ENCODE assay signal across 1 cellular context in the genomic region with DNA sequence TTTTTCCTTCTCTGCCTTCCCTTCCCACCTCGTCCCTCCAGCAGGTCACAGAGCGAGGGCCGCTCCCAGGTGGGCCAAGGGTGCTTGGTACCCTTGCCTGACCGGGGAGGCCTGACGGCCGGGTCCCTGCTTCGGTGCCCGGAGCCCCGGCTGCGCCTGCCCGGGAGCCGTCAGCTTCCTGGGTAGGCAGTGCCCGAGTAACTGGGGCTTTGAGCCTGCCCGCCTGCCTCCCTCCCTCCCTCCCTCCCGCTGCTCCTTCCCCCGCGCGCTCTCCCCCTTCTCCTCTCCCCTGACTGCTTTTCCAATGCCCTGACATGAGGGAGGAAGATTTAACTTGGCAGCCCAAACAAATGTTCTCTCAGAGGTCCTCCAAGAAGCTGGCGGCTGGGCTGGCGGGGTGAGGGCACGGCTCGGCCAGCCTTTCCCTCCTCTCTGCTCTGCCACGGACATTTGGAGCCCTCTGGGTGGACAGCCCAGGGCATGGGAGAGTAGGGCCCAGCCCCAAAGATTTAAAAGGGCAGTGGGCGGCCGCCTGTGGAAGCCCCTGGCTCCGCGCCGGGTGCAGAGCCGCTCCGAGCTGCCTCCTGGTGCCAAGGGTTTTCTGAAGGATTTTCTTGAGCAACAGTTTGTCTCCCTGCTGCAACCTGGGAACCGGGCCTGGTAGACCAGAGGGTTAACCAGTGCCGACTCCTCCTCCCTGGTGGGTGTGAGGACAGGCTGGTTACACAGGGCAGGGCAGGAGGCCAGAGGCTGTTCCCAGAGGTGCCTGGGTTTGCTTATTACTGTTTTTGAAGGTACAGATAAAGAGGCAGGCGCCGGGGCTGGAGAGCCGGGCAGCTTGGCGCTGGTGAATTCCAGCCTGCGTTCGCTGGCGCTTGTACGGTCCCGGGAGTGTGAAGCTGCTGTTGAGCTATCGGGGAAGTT.
TF ChIP-seq lines count a peak whose summit lies in the region.

No MANE protein-coding gene starts in this region.

TF ChIP-seq in HepG2, 621 proteins besides CTCF, POLR2A, EP300 and RAD21 (continued from another document and continues in another):
- TF ChIP-seq KDM2A (CRISPR knock-in tag; IDR thresholded peaks at IDR 0.05; ENCODE audit: borderline replicate concordance, low read depth) (peak; percentile 40; the same call in 1 of the 2 replicates), ZMYM2 (CRISPR knock-in tag; IDR thresholded peaks at IDR 0.05) (0 out of 2 replicates have a peak, but pooled peaks have one; percentile 28), ZNF674 (CRISPR knock-in tag; IDR thresholded peaks at IDR 0.05; ENCODE audit: low read depth) (no peak), ZNF616 (CRISPR knock-in tag; IDR thresholded peaks at IDR 0.05; ENCODE audit: low read depth) (no peak), HOXA5 (CRISPR knock-in tag; IDR thresholded peaks at IDR 0.05) (no peak), KAT7 (CRISPR knock-in tag; IDR thresholded peaks at IDR 0.05; ENCODE audit: borderline replicate concordance) (no peak), HMGA1 (CRISPR knock-in tag; conservative IDR thresholded peaks at IDR 0.05) (no peak), POLR2AphosphoS5 (IDR thresholded peaks at IDR 0.05; ENCODE audit: low read depth, low read length) (no peak), ZNF20 (CRISPR knock-in tag; IDR thresholded peaks at IDR 0.05) (no peak), XRCC5 (optimal IDR thresholded peaks at IDR 0.05; ENCODE audit: low read length) (peak; percentile 69), GLI4 (CRISPR knock-in tag; IDR thresholded peaks at IDR 0.05; ENCODE audit: borderline replicate concordance) (no peak), ZBTB38 (CRISPR knock-in tag; IDR thresholded peaks at IDR 0.05) (0 out of 2 replicates have a peak, but pooled peaks have one; percentile 42), ZNF558 (CRISPR knock-in tag; IDR thresholded peaks at IDR 0.05; ENCODE audit: borderline replicate concordance) (no peak), NONO (IDR thresholded peaks at IDR 0.05) (no peak), NONO (CRISPR knock-in tag; conservative IDR thresholded peaks at IDR 0.05) (peak; percentile 9; the same call in 1 of the 2 replicates), HNRNPK (IDR thresholded peaks at IDR 0.05; ENCODE audit: low read depth, low read length, poor library complexity, severe bottlenecking) (no peak), ZNF737 (CRISPR knock-in tag; IDR thresholded peaks at IDR 0.05; ENCODE audit: borderline replicate concordance) (no peak), ZNF672 (CRISPR knock-in tag; IDR thresholded peaks at IDR 0.05) (no peak), ZNF747 (CRISPR knock-in tag; IDR thresholded peaks at IDR 0.05; ENCODE audit: borderline replicate concordance) (no peak), ZNF44 (CRISPR knock-in tag; IDR thresholded peaks at IDR 0.05) (no peak), KLF6 (CRISPR knock-in tag; IDR thresholded peaks at IDR 0.05) (no peak), CEBPG (CRISPR knock-in tag; IDR thresholded peaks at IDR 0.05) (peak; percentile 59; the same call in 1 of the 2 replicates), RBFOX2 (IDR thresholded peaks at IDR 0.05; ENCODE audit: low read depth, low read length) (no peak), CBFB (CRISPR knock-in tag; IDR thresholded peaks at IDR 0.05) (no peak), ZNF343 (CRISPR knock-in tag; IDR thresholded peaks at IDR 0.05) (no peak), RBAK (CRISPR knock-in tag; IDR thresholded peaks at IDR 0.05) (no peak), CBX1 (IDR thresholded peaks at IDR 0.05; ENCODE audit: low read depth) (peak; percentile 21), IRF2 (CRISPR knock-in tag; IDR thresholded peaks at IDR 0.05) (no peak), RCOR2 (CRISPR knock-in tag; IDR thresholded peaks at IDR 0.05) (no peak), ZNF446 (CRISPR knock-in tag; IDR thresholded peaks at IDR 0.05) (no peak), ZNF333 (CRISPR knock-in tag; IDR thresholded peaks at IDR 0.05; ENCODE audit: borderline replicate concordance) (no peak), SRY (CRISPR knock-in tag; IDR thresholded peaks at IDR 0.05) (no peak), ZMAT3 (CRISPR knock-in tag; conservative IDR thresholded peaks at IDR 0.05) (no peak), TBX3 (IDR thresholded peaks at IDR 0.05; ENCODE audit: borderline replicate concordance) (no peak), ZNF121 (CRISPR knock-in tag; IDR thresholded peaks at IDR 0.05) (no peak), MIXL1 (CRISPR knock-in tag; IDR thresholded peaks at IDR 0.05) (no peak; the same call in 1 of the 2 replicates), JARID2 (CRISPR knock-in tag; IDR thresholded peaks at IDR 0.05; ENCODE audit: insufficient replicate concordance) (no peak), GATAD1 (CRISPR knock-in tag; IDR thresholded peaks at IDR 0.05) (no peak), YY1 (IDR thresholded peaks at IDR 0.05; ENCODE audit: insufficient read depth, insufficient replicate concordance, low read depth, low read length) (no peak)
- TF ChIP-seq, protein P1, sequence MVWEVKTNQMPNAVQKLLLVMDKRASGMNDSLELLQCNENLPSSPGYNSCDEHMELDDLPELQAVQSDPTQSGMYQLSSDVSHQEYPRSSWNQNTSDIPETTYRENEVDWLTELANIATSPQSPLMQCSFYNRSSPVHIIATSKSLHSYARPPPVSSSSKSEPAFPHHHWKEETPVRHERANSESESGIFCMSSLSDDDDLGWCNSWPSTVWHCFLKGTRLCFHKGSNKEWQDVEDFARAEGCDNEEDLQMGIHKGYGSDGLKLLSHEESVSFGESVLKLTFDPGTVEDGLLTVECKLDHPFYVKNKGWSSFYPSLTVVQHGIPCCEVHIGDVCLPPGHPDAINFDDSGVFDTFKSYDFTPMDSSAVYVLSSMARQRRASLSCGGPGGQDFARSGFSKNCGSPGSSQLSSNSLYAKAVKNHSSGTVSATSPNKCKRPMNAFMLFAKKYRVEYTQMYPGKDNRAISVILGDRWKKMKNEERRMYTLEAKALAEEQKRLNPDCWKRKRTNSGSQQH (CRISPR knock-in tag; IDR thresholded peaks at IDR 0.05; ENCODE audit: low read depth) = 0 out of 2 replicates have a peak, but pooled peaks have one; percentile 26
- TF ChIP-seq, protein P2, sequence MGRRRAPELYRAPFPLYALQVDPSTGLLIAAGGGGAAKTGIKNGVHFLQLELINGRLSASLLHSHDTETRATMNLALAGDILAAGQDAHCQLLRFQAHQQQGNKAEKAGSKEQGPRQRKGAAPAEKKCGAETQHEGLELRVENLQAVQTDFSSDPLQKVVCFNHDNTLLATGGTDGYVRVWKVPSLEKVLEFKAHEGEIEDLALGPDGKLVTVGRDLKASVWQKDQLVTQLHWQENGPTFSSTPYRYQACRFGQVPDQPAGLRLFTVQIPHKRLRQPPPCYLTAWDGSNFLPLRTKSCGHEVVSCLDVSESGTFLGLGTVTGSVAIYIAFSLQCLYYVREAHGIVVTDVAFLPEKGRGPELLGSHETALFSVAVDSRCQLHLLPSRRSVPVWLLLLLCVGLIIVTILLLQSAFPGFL (CRISPR knock-in tag; IDR thresholded peaks at IDR 0.05) = no peak
- TF ChIP-seq, protein P3, sequence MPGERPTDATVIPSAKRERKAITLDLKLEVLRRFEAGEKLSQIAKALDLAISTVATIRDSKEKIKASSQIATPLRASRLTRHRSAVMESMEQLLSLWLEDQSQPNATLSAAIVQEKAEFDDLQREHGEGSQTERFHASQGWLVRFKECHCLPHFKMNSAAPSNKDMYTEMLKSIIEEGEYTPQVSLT (CRISPR knock-in tag; IDR thresholded peaks at IDR 0.05; ENCODE audit: borderline replicate concordance, low read depth) = no peak
- TF ChIP-seq, protein P4, sequence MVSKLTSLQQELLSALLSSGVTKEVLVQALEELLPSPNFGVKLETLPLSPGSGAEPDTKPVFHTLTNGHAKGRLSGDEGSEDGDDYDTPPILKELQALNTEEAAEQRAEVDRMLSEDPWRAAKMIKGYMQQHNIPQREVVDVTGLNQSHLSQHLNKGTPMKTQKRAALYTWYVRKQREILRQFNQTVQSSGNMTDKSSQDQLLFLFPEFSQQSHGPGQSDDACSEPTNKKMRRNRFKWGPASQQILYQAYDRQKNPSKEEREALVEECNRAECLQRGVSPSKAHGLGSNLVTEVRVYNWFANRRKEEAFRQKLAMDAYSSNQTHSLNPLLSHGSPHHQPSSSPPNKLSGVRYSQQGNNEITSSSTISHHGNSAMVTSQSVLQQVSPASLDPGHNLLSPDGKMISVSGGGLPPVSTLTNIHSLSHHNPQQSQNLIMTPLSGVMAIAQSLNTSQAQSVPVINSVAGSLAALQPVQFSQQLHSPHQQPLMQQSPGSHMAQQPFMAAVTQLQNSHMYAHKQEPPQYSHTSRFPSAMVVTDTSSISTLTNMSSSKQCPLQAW (CRISPR knock-in tag; IDR thresholded peaks at IDR 0.05) = no peak
- TF ChIP-seq, protein P5, sequence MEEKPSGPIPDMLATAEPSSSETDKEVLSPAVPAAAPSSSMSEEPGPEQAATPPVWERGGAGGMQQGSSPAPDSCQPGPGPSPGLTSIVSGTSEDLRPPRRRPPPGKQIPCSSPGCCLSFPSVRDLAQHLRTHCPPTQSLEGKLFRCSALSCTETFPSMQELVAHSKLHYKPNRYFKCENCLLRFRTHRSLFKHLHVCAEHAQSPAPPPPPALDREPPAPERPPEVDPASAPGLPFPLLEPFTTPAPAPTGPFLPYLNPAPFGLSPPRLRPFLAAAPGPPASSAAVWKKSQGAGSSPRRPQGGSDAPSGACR (CRISPR knock-in tag; IDR thresholded peaks at IDR 0.05) = peak; percentile 84
- TF ChIP-seq, protein P6, sequence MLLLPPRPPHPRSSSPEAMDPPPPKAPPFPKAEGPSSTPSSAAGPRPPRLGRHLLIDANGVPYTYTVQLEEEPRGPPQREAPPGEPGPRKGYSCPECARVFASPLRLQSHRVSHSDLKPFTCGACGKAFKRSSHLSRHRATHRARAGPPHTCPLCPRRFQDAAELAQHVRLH (CRISPR knock-in tag; IDR thresholded peaks at IDR 0.05; ENCODE audit: borderline replicate concordance, low read depth) = no peak; the same call in 1 of the 2 replicates
- TF ChIP-seq, protein P7, sequence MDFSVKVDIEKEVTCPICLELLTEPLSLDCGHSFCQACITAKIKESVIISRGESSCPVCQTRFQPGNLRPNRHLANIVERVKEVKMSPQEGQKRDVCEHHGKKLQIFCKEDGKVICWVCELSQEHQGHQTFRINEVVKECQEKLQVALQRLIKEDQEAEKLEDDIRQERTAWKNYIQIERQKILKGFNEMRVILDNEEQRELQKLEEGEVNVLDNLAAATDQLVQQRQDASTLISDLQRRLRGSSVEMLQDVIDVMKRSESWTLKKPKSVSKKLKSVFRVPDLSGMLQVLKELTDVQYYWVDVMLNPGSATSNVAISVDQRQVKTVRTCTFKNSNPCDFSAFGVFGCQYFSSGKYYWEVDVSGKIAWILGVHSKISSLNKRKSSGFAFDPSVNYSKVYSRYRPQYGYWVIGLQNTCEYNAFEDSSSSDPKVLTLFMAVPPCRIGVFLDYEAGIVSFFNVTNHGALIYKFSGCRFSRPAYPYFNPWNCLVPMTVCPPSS (IDR thresholded peaks at IDR 0.05) = no peak
- TF ChIP-seq, protein P8, sequence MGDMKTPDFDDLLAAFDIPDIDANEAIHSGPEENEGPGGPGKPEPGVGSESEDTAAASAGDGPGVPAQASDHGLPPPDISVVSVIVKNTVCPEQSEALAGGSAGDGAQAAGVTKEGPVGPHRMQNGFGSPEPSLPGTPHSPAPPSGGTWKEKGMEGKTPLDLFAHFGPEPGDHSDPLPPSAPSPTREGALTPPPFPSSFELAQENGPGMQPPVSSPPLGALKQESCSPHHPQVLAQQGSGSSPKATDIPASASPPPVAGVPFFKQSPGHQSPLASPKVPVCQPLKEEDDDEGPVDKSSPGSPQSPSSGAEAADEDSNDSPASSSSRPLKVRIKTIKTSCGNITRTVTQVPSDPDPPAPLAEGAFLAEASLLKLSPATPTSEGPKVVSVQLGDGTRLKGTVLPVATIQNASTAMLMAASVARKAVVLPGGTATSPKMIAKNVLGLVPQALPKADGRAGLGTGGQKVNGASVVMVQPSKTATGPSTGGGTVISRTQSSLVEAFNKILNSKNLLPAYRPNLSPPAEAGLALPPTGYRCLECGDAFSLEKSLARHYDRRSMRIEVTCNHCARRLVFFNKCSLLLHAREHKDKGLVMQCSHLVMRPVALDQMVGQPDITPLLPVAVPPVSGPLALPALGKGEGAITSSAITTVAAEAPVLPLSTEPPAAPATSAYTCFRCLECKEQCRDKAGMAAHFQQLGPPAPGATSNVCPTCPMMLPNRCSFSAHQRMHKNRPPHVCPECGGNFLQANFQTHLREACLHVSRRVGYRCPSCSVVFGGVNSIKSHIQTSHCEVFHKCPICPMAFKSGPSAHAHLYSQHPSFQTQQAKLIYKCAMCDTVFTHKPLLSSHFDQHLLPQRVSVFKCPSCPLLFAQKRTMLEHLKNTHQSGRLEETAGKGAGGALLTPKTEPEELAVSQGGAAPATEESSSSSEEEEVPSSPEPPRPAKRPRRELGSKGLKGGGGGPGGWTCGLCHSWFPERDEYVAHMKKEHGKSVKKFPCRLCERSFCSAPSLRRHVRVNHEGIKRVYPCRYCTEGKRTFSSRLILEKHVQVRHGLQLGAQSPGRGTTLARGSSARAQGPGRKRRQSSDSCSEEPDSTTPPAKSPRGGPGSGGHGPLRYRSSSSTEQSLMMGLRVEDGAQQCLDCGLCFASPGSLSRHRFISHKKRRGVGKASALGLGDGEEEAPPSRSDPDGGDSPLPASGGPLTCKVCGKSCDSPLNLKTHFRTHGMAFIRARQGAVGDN (CRISPR knock-in tag; IDR thresholded peaks at IDR 0.05) = peak; percentile 85
- TF ChIP-seq, protein P9, sequence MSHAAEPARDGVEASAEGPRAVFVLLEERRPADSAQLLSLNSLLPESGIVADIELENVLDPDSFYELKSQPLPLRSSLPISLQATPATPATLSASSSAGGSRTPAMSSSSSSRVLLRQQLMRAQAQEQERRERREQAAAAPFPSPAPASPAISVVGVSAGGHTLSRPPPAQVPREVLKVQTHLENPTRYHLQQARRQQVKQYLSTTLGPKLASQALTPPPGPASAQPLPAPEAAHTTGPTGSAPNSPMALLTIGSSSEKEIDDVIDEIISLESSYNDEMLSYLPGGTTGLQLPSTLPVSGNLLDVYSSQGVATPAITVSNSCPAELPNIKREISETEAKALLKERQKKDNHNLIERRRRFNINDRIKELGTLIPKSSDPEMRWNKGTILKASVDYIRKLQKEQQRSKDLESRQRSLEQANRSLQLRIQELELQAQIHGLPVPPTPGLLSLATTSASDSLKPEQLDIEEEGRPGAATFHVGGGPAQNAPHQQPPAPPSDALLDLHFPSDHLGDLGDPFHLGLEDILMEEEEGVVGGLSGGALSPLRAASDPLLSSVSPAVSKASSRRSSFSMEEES (CRISPR knock-in tag; IDR thresholded peaks at IDR 0.05) = no peak
- TF ChIP-seq, protein P10, sequence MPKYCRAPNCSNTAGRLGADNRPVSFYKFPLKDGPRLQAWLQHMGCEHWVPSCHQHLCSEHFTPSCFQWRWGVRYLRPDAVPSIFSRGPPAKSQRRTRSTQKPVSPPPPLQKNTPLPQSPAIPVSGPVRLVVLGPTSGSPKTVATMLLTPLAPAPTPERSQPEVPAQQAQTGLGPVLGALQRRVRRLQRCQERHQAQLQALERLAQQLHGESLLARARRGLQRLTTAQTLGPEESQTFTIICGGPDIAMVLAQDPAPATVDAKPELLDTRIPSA (CRISPR knock-in tag; IDR thresholded peaks at IDR 0.05; ENCODE audit: borderline replicate concordance) = no peak
- TF ChIP-seq, protein P11, sequence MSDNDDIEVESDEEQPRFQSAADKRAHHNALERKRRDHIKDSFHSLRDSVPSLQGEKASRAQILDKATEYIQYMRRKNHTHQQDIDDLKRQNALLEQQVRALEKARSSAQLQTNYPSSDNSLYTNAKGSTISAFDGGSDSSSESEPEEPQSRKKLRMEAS (IDR thresholded peaks at IDR 0.05) = peak; percentile 33; the same call in 1 of the 2 replicates
